ENCODE assay signal across 33 cellular contexts in the genomic region with DNA sequence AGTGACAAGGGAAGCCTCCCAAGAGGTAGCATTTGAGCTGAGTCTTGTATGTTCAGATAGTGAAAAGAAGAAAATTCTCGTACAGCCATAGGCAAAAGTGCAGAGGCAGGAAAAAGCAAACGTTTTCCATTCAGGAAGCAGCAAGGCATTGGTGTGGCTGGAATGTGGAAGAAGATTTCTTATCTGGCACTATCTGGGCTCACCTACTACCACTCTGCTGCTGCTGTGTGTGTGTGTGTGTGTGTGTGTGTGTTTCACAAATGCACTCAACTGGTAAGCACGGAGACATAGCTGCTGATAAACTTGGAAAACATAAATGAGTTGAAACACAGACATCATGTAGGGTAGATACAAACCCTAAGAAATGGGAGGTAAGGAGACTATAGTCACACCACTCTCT.
"Had no signal": no experiment of that assay in that cellular context is flagged by ENCODE, and none has a peak within 500 bp of the region (broad histone marks: within the 10 kb centered on the region; RNA-seq: fewer than 3 reads in every experiment).

No MANE protein-coding gene starts in this region.

- H3K4me3 ChIP-seq: dorsolateral prefrontal cortex, esophagus squamous epithelium, heart right ventricle, lower lobe of right lung, mucosa of descending colon, neural progenitor cell, prostate gland, right atrium auricular region, smooth muscle cell, suprapubic skin, transverse colon, vagina had no signal

- H2AFZ ChIP-seq: neural progenitor cell, parathyroid adenoma had no signal

- H3K36me3 ChIP-seq: esophagus squamous epithelium, heart right ventricle, lower lobe of right lung, neural progenitor cell, prostate gland, right atrium auricular region, suprapubic skin, transverse colon, vagina had no signal

- H3K27me3 Mint-ChIP-seq: stimulated activated naive CD8-positive, alpha-beta T cell treated with anti-CD3 and anti-CD28 coated beads, Interleukin-15, amount 100 ng/mL, for 72 hours had no signal

- H3K36me3 Mint-ChIP-seq: immature natural killer cell, mesothelial cell of epicardium, naive B cell, neural progenitor cell had no signal

- H3K4me3 Mint-ChIP-seq: endodermal cell; immature natural killer cell; mesothelial cell of epicardium; naive B cell; nephron; neural progenitor cell; stimulated activated naive CD8-positive, alpha-beta T cell treated with anti-CD3 and anti-CD28 coated beads, Interleukin-15, amount 100 ng/mL, for 72 hours had no signal

- DNase-seq: dorsolateral prefrontal cortex; effector CD4-positive, alpha-beta T cell; endodermal cell; esophagus squamous epithelium; foreskin melanocyte; glutamatergic neuron; heart right ventricle; hypothalamus; immature natural killer cell; islet precursor cell; kidney glomerular epithelial cell; left ventricle myocardium superior; lower lobe of right lung; mucosa of descending colon; naive B cell; stimulated activated CD4-positive, alpha-beta T cell treated with anti-CD3 and anti-CD28 coated beads, Interleukin-12 subunit alpha, Interleukin-12 subunit beta, amount 100 ng/mL, for 4 hours; stimulated activated CD4-positive, alpha-beta T cell treated with anti-CD3 and anti-CD28 coated beads, Interleukin-1b, Interleukin-23, amount 100 ng/mL, for 48 hours; stimulated activated CD4-positive, alpha-beta T cell treated with anti-CD3 and anti-CD28 coated beads, Interleukin-4, amount 100 ng/mL, for 1 hour; stimulated activated CD8-positive, alpha-beta memory T cell treated with anti-CD3 and anti-CD28 coated beads, Interleukin-4, amount 100 ng/mL, for 48 hours; stimulated activated naive CD4-positive, alpha-beta T cell; stimulated activated naive CD8-positive, alpha-beta T cell treated with anti-CD3 and anti-CD28 coated beads, Interleukin-15, amount 100 ng/mL, for 72 hours; transverse colon had no signal

- H3K79me2 ChIP-seq: parathyroid adenoma had no signal

- H3K27ac ChIP-seq: esophagus squamous epithelium, heart right ventricle, lower lobe of right lung, neural progenitor cell, parathyroid adenoma, prostate gland, right atrium auricular region, suprapubic skin, vagina had no signal

- H3K4me2 ChIP-seq: neural progenitor cell, smooth muscle cell had no signal

- H3K27me3 ChIP-seq: esophagus squamous epithelium, heart right ventricle, neural progenitor cell, right atrium auricular region, suprapubic skin, transverse colon, vagina had no signal

- H3K4me1 Mint-ChIP-seq: immature natural killer cell; mesothelial cell of epicardium; naive B cell; neural progenitor cell; stimulated activated naive CD8-positive, alpha-beta T cell treated with anti-CD3 and anti-CD28 coated beads, Interleukin-15, amount 100 ng/mL, for 72 hours had no signal

- H3K9me3 Mint-ChIP-seq: immature natural killer cell; naive B cell; neural progenitor cell; stimulated activated naive CD8-positive, alpha-beta T cell treated with anti-CD3 and anti-CD28 coated beads, Interleukin-15, amount 100 ng/mL, for 72 hours had no signal

- H3K9me3 ChIP-seq: esophagus squamous epithelium, heart right ventricle, lower lobe of right lung, mucosa of descending colon, prostate gland, right atrium auricular region, suprapubic skin, transverse colon, vagina had no signal

- H3K9ac ChIP-seq: neural progenitor cell, parathyroid adenoma had no signal

- H3K4me1 ChIP-seq: heart right ventricle, lower lobe of right lung, neural progenitor cell, parathyroid adenoma, prostate gland, right atrium auricular region, suprapubic skin, vagina had no signal

- ATAC-seq: heart right ventricle; left ventricle myocardium superior; lower lobe of right lung; mucosa of descending colon; sciatic nerve; stimulated activated naive CD8-positive, alpha-beta T cell treated with anti-CD3 and anti-CD28 coated beads, Interleukin-15, amount 100 ng/mL, for 72 hours had no signal

- H3K27ac Mint-ChIP-seq: endodermal cell; immature natural killer cell; mesothelial cell of epicardium; nephron; neural progenitor cell; stimulated activated naive CD8-positive, alpha-beta T cell treated with anti-CD3 and anti-CD28 coated beads, Interleukin-15, amount 100 ng/mL, for 72 hours had no signal

- FAIRE-seq: endothelial cell of umbilical vein had no signal
